15 cellular contexts compared by ENCODE assay signal in the genomic region with DNA sequence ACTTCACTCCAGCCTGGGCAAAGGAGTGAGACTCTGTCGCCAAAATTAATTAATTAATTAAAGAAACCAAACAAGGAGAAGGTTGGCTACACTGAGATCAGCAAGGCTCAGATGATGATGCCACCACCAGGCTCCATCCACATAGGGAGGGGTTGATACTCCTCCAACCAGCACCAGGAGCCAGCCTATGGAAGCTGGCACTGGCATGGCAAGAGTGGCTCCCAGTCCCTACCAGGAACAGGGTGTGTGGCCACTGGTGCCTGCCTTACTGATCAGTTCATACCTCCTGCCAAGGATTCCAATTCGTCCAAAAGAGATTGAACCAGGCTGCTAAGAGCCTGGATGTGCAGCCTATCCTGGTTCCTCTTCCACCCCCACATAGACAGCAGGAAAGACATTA. TPM values are rescaled to one million over a fixed set of nuclear protein-coding genes. Genes with fewer than 3 reads are reported as not detected.
"Had no signal": no experiment of that assay in that cellular context is flagged by ENCODE, and none has a peak within 500 bp of the region (broad histone marks: within the 10 kb centered on the region; RNA-seq: fewer than 3 reads in every experiment).

No MANE protein-coding gene starts in this region.

RNA-seq across cellular contexts. Expression of gene KIR2DL1, which starts 3.1 kb away (rescaled TPM):
- total RNA-seq: activated B cell treated with CpG ODN at 0.5 μM for 24 hours; activated CD4-positive, alpha-beta memory T cell treated with anti-CD3 and anti-CD28 coated beads for 36 hours; activated CD4-positive, alpha-beta memory T cell treated with anti-CD3 and anti-CD28 coated beads, Interleukin-2, amount 10 ng/mL, durations not matched to agents 7 days and 5 days; activated CD4-positive, alpha-beta T cell treated with anti-CD3 and anti-CD28 coated beads for 36 hours; activated CD4-positive, alpha-beta T cell treated with anti-CD3 and anti-CD28 coated beads, Interleukin-2, amount 10 ng/mL, durations not matched to agents 24 days and 14 days; activated CD4-positive, alpha-beta T cell treated with anti-CD3 and anti-CD28 coated beads, Interleukin-2, amount 10 ng/mL, durations not matched to agents 7 days and 5 days; activated CD8-positive, alpha-beta T cell treated with anti-CD3 and anti-CD28 coated beads for 36 hours; activated CD8-positive, alpha-beta T cell treated with anti-CD3 and anti-CD28 coated beads, Interleukin-2, amount 10 ng/mL, durations not matched to agents 7 days and 5 days; T-helper 1 cell treated with Interleukin-12 subunit alpha and Interleukin-12 subunit beta and Interleukin-4 antibody, amounts not matched to agents 30 ng/mL and 1 ng/mL, for 36 hours; T-helper 17 cell; T-helper 2 cell treated with Interferon-gamma antibody and Interleukin-4, amounts not matched to agents 100 ng/mL and 5 ng/mL, for 36 hours; WTC11 had no signal

RNA-seq across cellular contexts. Expression of gene KIR2DL4, which starts 30.7 kb away (rescaled TPM):
- total RNA-seq: activated B cell treated with CpG ODN at 0.5 μM for 24 hours; activated CD4-positive, alpha-beta memory T cell treated with anti-CD3 and anti-CD28 coated beads for 36 hours; activated CD4-positive, alpha-beta memory T cell treated with anti-CD3 and anti-CD28 coated beads, Interleukin-2, amount 10 ng/mL, durations not matched to agents 7 days and 5 days; activated CD4-positive, alpha-beta T cell treated with anti-CD3 and anti-CD28 coated beads for 36 hours; activated CD4-positive, alpha-beta T cell treated with anti-CD3 and anti-CD28 coated beads, Interleukin-2, amount 10 ng/mL, durations not matched to agents 24 days and 14 days; activated CD8-positive, alpha-beta T cell treated with anti-CD3 and anti-CD28 coated beads for 36 hours; activated CD8-positive, alpha-beta T cell treated with anti-CD3 and anti-CD28 coated beads, Interleukin-2, amount 10 ng/mL, durations not matched to agents 7 days and 5 days; T-helper 1 cell treated with Interleukin-12 subunit alpha and Interleukin-12 subunit beta and Interleukin-4 antibody, amounts not matched to agents 30 ng/mL and 1 ng/mL, for 36 hours; T-helper 17 cell; T-helper 2 cell treated with Interferon-gamma antibody and Interleukin-4, amounts not matched to agents 100 ng/mL and 5 ng/mL, for 36 hours; WTC11 had no signal

RNA-seq across cellular contexts. Expression of gene KIR2DL3, which starts 34.4 kb away (rescaled TPM):
- total RNA-seq: activated B cell treated with CpG ODN at 0.5 μM for 24 hours; activated CD4-positive, alpha-beta memory T cell treated with anti-CD3 and anti-CD28 coated beads for 36 hours; activated CD4-positive, alpha-beta memory T cell treated with anti-CD3 and anti-CD28 coated beads, Interleukin-2, amount 10 ng/mL, durations not matched to agents 7 days and 5 days; activated CD4-positive, alpha-beta T cell treated with anti-CD3 and anti-CD28 coated beads for 36 hours; activated CD4-positive, alpha-beta T cell treated with anti-CD3 and anti-CD28 coated beads, Interleukin-2, amount 10 ng/mL, durations not matched to agents 24 days and 14 days; activated CD4-positive, alpha-beta T cell treated with anti-CD3 and anti-CD28 coated beads, Interleukin-2, amount 10 ng/mL, durations not matched to agents 7 days and 5 days; activated CD8-positive, alpha-beta T cell treated with anti-CD3 and anti-CD28 coated beads for 36 hours; T-helper 1 cell treated with Interleukin-12 subunit alpha and Interleukin-12 subunit beta and Interleukin-4 antibody, amounts not matched to agents 30 ng/mL and 1 ng/mL, for 36 hours; T-helper 17 cell; WTC11 had no signal

RNA-seq across cellular contexts. Expression of gene KIR3DL1, which starts 43.6 kb away (rescaled TPM):
- total RNA-seq: activated B cell treated with CpG ODN at 0.5 μM for 24 hours; activated CD4-positive, alpha-beta memory T cell treated with anti-CD3 and anti-CD28 coated beads for 36 hours; activated CD4-positive, alpha-beta T cell treated with anti-CD3 and anti-CD28 coated beads for 36 hours; activated CD4-positive, alpha-beta T cell treated with anti-CD3 and anti-CD28 coated beads, Interleukin-2, amount 10 ng/mL, durations not matched to agents 24 days and 14 days; activated CD4-positive, alpha-beta T cell treated with anti-CD3 and anti-CD28 coated beads, Interleukin-2, amount 10 ng/mL, durations not matched to agents 7 days and 5 days; T-helper 1 cell treated with Interleukin-12 subunit alpha and Interleukin-12 subunit beta and Interleukin-4 antibody, amounts not matched to agents 30 ng/mL and 1 ng/mL, for 36 hours; T-helper 17 cell; T-helper 2 cell treated with Interferon-gamma antibody and Interleukin-4, amounts not matched to agents 100 ng/mL and 5 ng/mL, for 36 hours; WTC11 had no signal

RNA-seq across cellular contexts. Expression of gene KIR3DL3, which starts 48.4 kb away (rescaled TPM):
- total RNA-seq: activated B cell treated with CpG ODN at 0.5 μM for 24 hours; activated CD4-positive, alpha-beta memory T cell treated with anti-CD3 and anti-CD28 coated beads for 36 hours; activated CD4-positive, alpha-beta memory T cell treated with anti-CD3 and anti-CD28 coated beads, Interleukin-2, amount 10 ng/mL, durations not matched to agents 7 days and 5 days; activated CD4-positive, alpha-beta T cell treated with anti-CD3 and anti-CD28 coated beads for 36 hours; activated CD4-positive, alpha-beta T cell treated with anti-CD3 and anti-CD28 coated beads, Interleukin-2, amount 10 ng/mL, durations not matched to agents 24 days and 14 days; activated CD4-positive, alpha-beta T cell treated with anti-CD3 and anti-CD28 coated beads, Interleukin-2, amount 10 ng/mL, durations not matched to agents 7 days and 5 days; activated CD8-positive, alpha-beta memory T cell treated with anti-CD3 and anti-CD28 coated beads for 36 hours; activated CD8-positive, alpha-beta memory T cell treated with anti-CD3 and anti-CD28 coated beads, Interleukin-2, amount 10 ng/mL, durations not matched to agents 7 days and 5 days; activated CD8-positive, alpha-beta T cell treated with anti-CD3 and anti-CD28 coated beads for 36 hours; T-cell; T-helper 1 cell treated with Interleukin-12 subunit alpha and Interleukin-12 subunit beta and Interleukin-4 antibody, amounts not matched to agents 30 ng/mL and 1 ng/mL, for 36 hours; T-helper 17 cell; T-helper 2 cell treated with Interferon-gamma antibody and Interleukin-4, amounts not matched to agents 100 ng/mL and 5 ng/mL, for 36 hours; WTC11 had no signal
